ENCODE assay signal across 8 cellular contexts in genomic region chr12:31591308-31591901, GRCh38. TPM values are rescaled to one million over a fixed set of nuclear protein-coding genes. Genes with fewer than 3 reads are reported as not detected.
DNase-seq lines count a peak whose midpoint lies in the region; ATAC-seq, FAIRE-seq and TF ChIP-seq lines count a peak whose summit lies in the region.

No MANE protein-coding gene starts in this region.

- H3K9me3 ChIP-seq in A549 = no peaks in the 10 kb centered on the region
- no peaks in the 10 kb centered on the region for H3K9me3 ChIP-seq in SJSA1 (replicated peaks)
- no peaks in the 10 kb centered on the region for H3K9me3 ChIP-seq in mucosa of rectum (ENCODE audit: control insufficient read depth in 2 of 2, low read length in 2 of 2)

- H3K9ac ChIP-seq in mucosa of rectum (ENCODE audit: low read depth in 1 of 2, low read length in 2 of 2) = peak overlapping the region; percentile 61 to 65

- peaks cover 23% of the 10 kb centered on the region for H3K36me3 ChIP-seq in SJSA1
- no peaks in the 10 kb centered on the region for H3K36me3 ChIP-seq in mucosa of rectum (ENCODE audit: control insufficient read depth in 2 of 2, insufficient read depth in 2 of 2, low read length in 2 of 2)

- POLR2A ChIA-PET in A549 (lab: Yijun Ruan, JAX) = interaction anchor here (1.9 to 3.6 kb wide), 3 partner anchors 13 to 95 kb away, joined by 6 to 44 read pairs (median 9); no protein-coding TSS in a partner anchor

- peak overlapping the region; percentile 86 to 97 for H3K27ac ChIP-seq in A549
- H3K27ac ChIP-seq in SJSA1 = peak overlapping the region; percentile 58
- H3K27ac ChIP-seq in mucosa of rectum (ENCODE audit: low read depth in 2 of 2, low read length in 2 of 2) = peak overlapping the region; percentile 27 to 84

- ATAC-seq in A549 (peak; percentile 11 to 23), GM18502 (IDR thresholded peaks at IDR 0.05; ENCODE audit: poor library complexity, unreplicated experiment) (peak; percentile 21), HG03025 (IDR thresholded peaks at IDR 0.05; ENCODE audit: low FRiP score, unreplicated experiment) (peak; percentile 7)

- H3K4me3 ChIP-seq in A549 = peak overlapping the region; percentile 60
- peak overlapping the region; percentile 99 for H3K4me3 ChIP-seq in SJSA1
- peak overlapping the region; percentile 60 to 79 for H3K4me3 ChIP-seq in mucosa of rectum (ENCODE audit: low read length in 2 of 2)

- TF ChIP-seq POLR2A in A549 (IDR thresholded peaks at IDR 0.05; ENCODE audit: low read length) = peak; percentile 48; the same call in 1 of the 2 replicates
- no peak for TF ChIP-seq POLR2A in erythroblast (IDR thresholded peaks at IDR 0.05; ENCODE audit: low read length)

- CTCF ChIA-PET in A549 (lab: Yijun Ruan, JAX) = interaction anchor here (0.6 to 3.4 kb wide), 6 partner anchors 19 to 188 kb away, joined by 3 to 21 read pairs (median 3); no protein-coding TSS in a partner anchor

- peaks cover 23% of the 10 kb centered on the region; the same call in 2 of the 3 replicates for H3K4me1 ChIP-seq in A549
- peaks cover 25% of the 10 kb centered on the region for H3K4me1 ChIP-seq in SJSA1 (replicated peaks)
- H3K4me1 ChIP-seq in mucosa of rectum (ENCODE audit: control insufficient read depth in 2 of 2, insufficient read depth in 2 of 2, low read length in 2 of 2) = peaks cover 4 to 11% of the 10 kb centered on the region in 2 donors

- DNase-seq in A549 (ENCODE audit: low read depth in 1 of 2, low spot score in 1 of 2) (peak; percentile 29 to 55), SJSA1 (ENCODE audit: low read depth in 1 of 2, low spot score in 2 of 2) (peak in 1 of 2 experiments; percentile 60), erythroblast (lab: John Stamatoyannopoulos, UW) (peak; percentile 46 to 48), urothelium cell line (ENCODE audit: low spot score) (peak; percentile 9), cortex of kidney (lab: John Stamatoyannopoulos, UW) (no peak)

- peak overlapping the region; percentile 85 for H3K4me2 ChIP-seq in A549

- TF ChIP-seq RAD21 in A549 (conservative IDR thresholded peaks at IDR 0.05 in 1 of 2, IDR thresholded peaks at IDR 0.05 in 1 of 2) = no peak

- H3K27me3 ChIP-seq in SJSA1 (replicated peaks) (no peaks in the 10 kb centered on the region), mucosa of rectum (ENCODE audit: control insufficient read depth in 2 of 2, insufficient read depth in 2 of 2, low read length in 2 of 2) (peaks cover 0 to 3% of the 10 kb centered on the region in 2 donors)

- FAIRE-seq in A549 (lab: Jason Lieb, UNC) (no peak), urothelium cell line (lab: Jason Lieb, UNC) (no peak)

- no peak for TF ChIP-seq CTCF in A549 (IDR thresholded peaks at IDR 0.05)

- WGBS in A549 (ENCODE audit: missing lambda C conversion rate) = 5% methylated on average over 15 of the region's 23 CpGs

- no peak for TF ChIP-seq EP300 in A549 (IDR thresholded peaks at IDR 0.05)

TF ChIP-seq in A549, 52 proteins besides CTCF, POLR2A, EP300 and RAD21:
- TF ChIP-seq GATA3 (IDR thresholded peaks at IDR 0.05; ENCODE audit: borderline replicate concordance) (peak; percentile 10; the same call in 1 of the 2 replicates), RNF2 (IDR thresholded peaks at IDR 0.05; ENCODE audit: borderline replicate concordance, low read depth) (no peak)

RNA-seq across cellular contexts. Expression of gene DENND5B, which starts 0.5 kb away (rescaled TPM):
- polyA plus RNA-seq in A549 (2011; rRNA removed) (55.2 and 63.2 TPM in 2 replicates), A549 (2017; fragmentation: RNase III; extraction: RNeasy Plus Mini Kit Qiagen cat#74134 plus additional on column Dnase treatment) (14.9 to 15.5 TPM (median 15.3 TPM) in 3 replicates)
- polyA plus RNA-seq in A549 (2012; cell fraction: cytosol; rRNA removed) = 13.2 and 17.1 TPM in 2 replicates
- 6.7 and 9.5 TPM in 2 replicates for polyA plus RNA-seq in A549 (2012; cell fraction: nucleus; rRNA removed)
- 58.4 and 60.4 TPM in 2 replicates for polyA minus RNA-seq in A549 (2011; rRNA and poly(A)+ RNA removed)
- 18.3 and 22.2 TPM in 2 replicates for total RNA-seq in SJSA1 (2014; rRNA removed; shearing (Covaris generic))
